ENCODE assay signal across 11 cellular contexts in the genomic region with DNA sequence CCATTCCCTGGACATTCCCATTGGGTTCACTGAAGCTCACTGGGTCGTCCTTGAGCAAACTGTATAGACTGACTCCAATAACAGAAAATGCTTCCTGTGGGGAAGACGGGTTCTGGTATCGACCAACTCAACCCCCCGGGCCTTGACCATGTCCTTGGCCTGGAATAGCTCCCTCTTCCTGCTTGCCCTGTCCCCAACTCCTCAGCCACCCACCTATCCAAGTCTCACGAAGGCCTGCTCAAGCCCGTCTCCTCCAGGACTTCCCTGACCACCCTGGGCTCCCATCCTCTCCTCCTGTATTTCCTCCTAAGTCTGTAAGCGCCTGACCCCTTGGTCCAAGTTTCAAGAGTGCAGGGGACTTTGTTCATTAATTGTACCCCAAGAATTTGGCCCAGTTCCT. TPM values are rescaled to one million over a fixed set of nuclear protein-coding genes. Genes with fewer than 3 reads are reported as not detected.
DNase-seq lines count a peak whose midpoint lies in the region; ATAC-seq and TF ChIP-seq lines count a peak whose summit lies in the region.
"Had no signal": no experiment of that assay in that cellular context is flagged by ENCODE, and none has a peak within 500 bp of the region (broad histone marks: within the 10 kb centered on the region; RNA-seq: fewer than 3 reads in every experiment).

No MANE protein-coding gene starts in this region.

- TF ChIP-seq CTCF in WTC11 (IDR thresholded peaks at IDR 0.05) (no peak), spleen (IDR thresholded peaks at IDR 0.05 in 8 of 11, conservative IDR thresholded peaks at IDR 0.05 in 3 of 11) (no peak), body of pancreas (IDR thresholded peaks at IDR 0.05) (no peak)

- peak overlapping the region in 1 of 2 donors; percentile 68 for H3K4me3 Mint-ChIP-seq in activated T-cell treated with anti-CD3 and anti-CD28 coated beads, Interleukin-2, amount 50 U/mL, for 72 hours
- H3K4me3 Mint-ChIP-seq in WTC11, result peak overlapping the region; percentile 60
- no peak overlapping the region for H3K4me3 Mint-ChIP-seq in activated CD8-positive, alpha-beta memory T cell treated with anti-CD3 and anti-CD28 coated beads, Interleukin-2, amount 10 ng/mL, durations not matched to agents 7 days and 5 days

- ATAC-seq in activated T-cell treated with anti-CD3 and anti-CD28 coated beads, Interleukin-2, amount 50 U/mL, for 72 hours (replicated peaks in 1 of 2), result no peak
- ATAC-seq in WTC11 (no peak), GM18505 (IDR thresholded peaks at IDR 0.05; ENCODE audit: unreplicated experiment) (no peak), body of pancreas (no peak)
- ATAC-seq in activated CD8-positive, alpha-beta memory T cell treated with anti-CD3 and anti-CD28 coated beads, Interleukin-2, amount 10 ng/mL, durations not matched to agents 7 days and 5 days, result no peak
- ATAC-seq: GM12878, Right ventricle myocardium inferior had no signal

- H3K4me1 ChIP-seq in iPS-18a (ENCODE audit: control insufficient read depth, low read depth, low read length), result peaks cover 11% of the 10 kb centered on the region
- H3K4me1 ChIP-seq in spleen, result peaks cover 6 to 38% (median 24%) of the 10 kb centered on the region in 6 donors
- peaks cover 24% of the 10 kb centered on the region for H3K4me1 ChIP-seq in body of pancreas

- POLR2A ChIA-PET in WTC11 (lab: Charles Lee), result interaction anchor here (0.6 to 2.5 kb wide), 4 partner anchors 9 to 15 kb away, joined by 3 to 17 read pairs (median 6); a partner anchor contains a TSS

- peak overlapping the region; percentile 64 for H3K4me3 ChIP-seq in iPS-18a (ENCODE audit: low read length)
- no peak overlapping the region for H3K4me3 ChIP-seq in spleen
- no peak overlapping the region for H3K4me3 ChIP-seq in body of pancreas
- H3K4me3 ChIP-seq: GM12878 had no signal

- intact Hi-C loops in spleen (cut with DNase I; ENCODE audit: low total_unique reads) (no loop called here), body of pancreas (cut with DNase I) (no loop called here)

- H3K27me3 ChIP-seq in iPS-18a (ENCODE audit: control insufficient read depth, insufficient read depth, low read length) (no peaks in the 10 kb centered on the region), spleen (replicated peaks in 1 of 7) (no peaks in the 10 kb centered on the region), body of pancreas (no peaks in the 10 kb centered on the region)

- peak overlapping the region; percentile 85 for H3K27ac Mint-ChIP-seq in activated T-cell treated with anti-CD3 and anti-CD28 coated beads, Interleukin-2, amount 50 U/mL, for 72 hours
- peak overlapping the region; percentile 98 for H3K27ac Mint-ChIP-seq in WTC11
- H3K27ac Mint-ChIP-seq in activated CD8-positive, alpha-beta memory T cell treated with anti-CD3 and anti-CD28 coated beads, Interleukin-2, amount 10 ng/mL, durations not matched to agents 7 days and 5 days, result no peak overlapping the region

- WGBS in spleen, 5 donors, result 78 to 94% (median 83%) methylated on average over 7 of the region's 7 CpGs
- 73 to 81% methylated on average over 7 of the region's 7 CpGs for WGBS in body of pancreas, 2 donors

- peaks cover 0 to 2% of the 10 kb centered on the region in 2 donors for H3K36me3 Mint-ChIP-seq in activated T-cell treated with anti-CD3 and anti-CD28 coated beads, Interleukin-2, amount 50 U/mL, for 72 hours (ENCODE audit: insufficient read depth in 2 of 2)
- peaks cover 7% of the 10 kb centered on the region for H3K36me3 Mint-ChIP-seq in WTC11
- H3K36me3 Mint-ChIP-seq in activated CD8-positive, alpha-beta memory T cell treated with anti-CD3 and anti-CD28 coated beads, Interleukin-2, amount 10 ng/mL, durations not matched to agents 7 days and 5 days, result no peaks in the 10 kb centered on the region

- H3K9ac ChIP-seq in iPS-18a (ENCODE audit: low read length), result peak overlapping the region; percentile 98

- peaks cover 42% of the 10 kb centered on the region for H3K4me1 Mint-ChIP-seq in activated T-cell treated with anti-CD3 and anti-CD28 coated beads, Interleukin-2, amount 50 U/mL, for 72 hours (ENCODE audit: low read depth)
- peaks cover 38% of the 10 kb centered on the region for H3K4me1 Mint-ChIP-seq in WTC11
- peaks cover 21% of the 10 kb centered on the region for H3K4me1 Mint-ChIP-seq in activated CD8-positive, alpha-beta memory T cell treated with anti-CD3 and anti-CD28 coated beads, Interleukin-2, amount 10 ng/mL, durations not matched to agents 7 days and 5 days

- DNase-seq in activated T-cell treated with anti-CD3 and anti-CD28 coated beads, Interleukin-2, amount 50 U/mL, for 72 hours, result no peak
- DNase-seq in activated T-cell treated with anti-CD3 and anti-CD28 coated beads for 4 hours, result no peak
- no peak for DNase-seq in WTC11 (ENCODE audit: low spot score)
- DNase-seq in spleen, result peak; percentile 73
- DNase-seq in activated CD8-positive, alpha-beta memory T cell treated with anti-CD3 and anti-CD28 coated beads, Interleukin-2, amount 10 ng/mL, durations not matched to agents 7 days and 5 days, result no peak
- no peak for DNase-seq in body of pancreas
- DNase-seq: NCI-H1092 had no signal

- no peaks in the 10 kb centered on the region for H3K9me3 Mint-ChIP-seq in activated T-cell treated with anti-CD3 and anti-CD28 coated beads, Interleukin-2, amount 50 U/mL, for 72 hours
- H3K9me3 Mint-ChIP-seq in WTC11, result no peaks in the 10 kb centered on the region
- H3K9me3 Mint-ChIP-seq in activated CD8-positive, alpha-beta memory T cell treated with anti-CD3 and anti-CD28 coated beads, Interleukin-2, amount 10 ng/mL, durations not matched to agents 7 days and 5 days (ENCODE audit: low read depth), result no peaks in the 10 kb centered on the region

- CTCF ChIA-PET in WTC11 (lab: Charles Lee), result interaction anchor here (1.2 to 1.5 kb wide), 3 partner anchors 16 to 70 kb away, joined by 3 to 10 read pairs (median 5); no protein-coding TSS in a partner anchor
- CTCF ChIA-PET in activated CD8-positive, alpha-beta memory T cell treated with anti-CD3 and anti-CD28 coated beads, Interleukin-2, amount 10 ng/mL, durations not matched to agents 7 days and 5 days (lab: Charles Lee), result no interaction called here

- H3K36me3 ChIP-seq in iPS-18a (ENCODE audit: control insufficient read depth, low read depth, low read length) (peaks cover under 1% of the 10 kb centered on the region), spleen (no peaks in the 10 kb centered on the region), body of pancreas (replicated peaks in 1 of 2; ENCODE audit: insufficient read depth in 1 of 2, low read depth in 2 of 2) (no peaks in the 10 kb centered on the region)

- TF ChIP-seq POLR2A in spleen (IDR thresholded peaks at IDR 0.05), result no peak
- TF ChIP-seq POLR2A in GM18505 (IDR thresholded peaks at IDR 0.05; ENCODE audit: borderline replicate concordance, extremely low read depth, insufficient read depth, insufficient read length), result no peak
- TF ChIP-seq POLR2A in body of pancreas (IDR thresholded peaks at IDR 0.05), result no peak

- H3K9me3 ChIP-seq in iPS-18a (ENCODE audit: control insufficient read depth, low read depth, low read length), result no peaks in the 10 kb centered on the region
- no peaks in the 10 kb centered on the region for H3K9me3 ChIP-seq in spleen
- no peaks in the 10 kb centered on the region for H3K9me3 ChIP-seq in body of pancreas

- H3K27ac ChIP-seq in iPS-18a (ENCODE audit: low read length) (peak overlapping the region; percentile 98), spleen (peak overlapping the region in 5 of 8 donors; percentile 13 to 97 (median 96)), body of pancreas (peak overlapping the region in 1 of 4 donors; percentile 94)

- H3K27me3 Mint-ChIP-seq in activated T-cell treated with anti-CD3 and anti-CD28 coated beads, Interleukin-2, amount 50 U/mL, for 72 hours (ENCODE audit: low read depth), result no peaks in the 10 kb centered on the region
- no peaks in the 10 kb centered on the region for H3K27me3 Mint-ChIP-seq in WTC11 (ENCODE audit: low read depth)
- no peaks in the 10 kb centered on the region for H3K27me3 Mint-ChIP-seq in activated CD8-positive, alpha-beta memory T cell treated with anti-CD3 and anti-CD28 coated beads, Interleukin-2, amount 10 ng/mL, durations not matched to agents 7 days and 5 days

TF ChIP-seq in WTC11, 78 proteins besides CTCF, POLR2A, EP300 and RAD21 (continues in another document):
- TF ChIP-seq, protein P1, sequence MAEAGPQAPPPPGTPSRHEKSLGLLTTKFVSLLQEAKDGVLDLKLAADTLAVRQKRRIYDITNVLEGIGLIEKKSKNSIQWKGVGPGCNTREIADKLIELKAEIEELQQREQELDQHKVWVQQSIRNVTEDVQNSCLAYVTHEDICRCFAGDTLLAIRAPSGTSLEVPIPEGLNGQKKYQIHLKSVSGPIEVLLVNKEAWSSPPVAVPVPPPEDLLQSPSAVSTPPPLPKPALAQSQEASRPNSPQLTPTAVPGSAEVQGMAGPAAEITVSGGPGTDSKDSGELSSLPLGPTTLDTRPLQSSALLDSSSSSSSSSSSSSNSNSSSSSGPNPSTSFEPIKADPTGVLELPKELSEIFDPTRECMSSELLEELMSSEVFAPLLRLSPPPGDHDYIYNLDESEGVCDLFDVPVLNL (CRISPR knock-in tag; IDR thresholded peaks at IDR 0.05; ENCODE audit: borderline replicate concordance, low read depth), result no peak
- TF ChIP-seq TEAD1 (CRISPR knock-in tag; IDR thresholded peaks at IDR 0.05), result no peak
- TF ChIP-seq EMX1 (CRISPR knock-in tag; IDR thresholded peaks at IDR 0.05), result 0 out of 2 replicates have a peak, but pooled peaks have one; percentile 32
- TF ChIP-seq, protein P2, sequence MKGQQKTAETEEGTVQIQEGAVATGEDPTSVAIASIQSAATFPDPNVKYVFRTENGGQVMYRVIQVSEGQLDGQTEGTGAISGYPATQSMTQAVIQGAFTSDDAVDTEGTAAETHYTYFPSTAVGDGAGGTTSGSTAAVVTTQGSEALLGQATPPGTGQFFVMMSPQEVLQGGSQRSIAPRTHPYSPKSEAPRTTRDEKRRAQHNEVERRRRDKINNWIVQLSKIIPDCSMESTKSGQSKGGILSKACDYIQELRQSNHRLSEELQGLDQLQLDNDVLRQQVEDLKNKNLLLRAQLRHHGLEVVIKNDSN (CRISPR knock-in tag; IDR thresholded peaks at IDR 0.05), result no peak
- TF ChIP-seq ZNF263 (CRISPR knock-in tag; IDR thresholded peaks at IDR 0.05; ENCODE audit: low read depth), result no peak

RNA-seq across cellular contexts. Expression of a gene that starts 2.8 kb away (rescaled TPM):
- 100 to 1,000 TPM; 454 to 573 TPM for total RNA-seq in activated T-cell treated with anti-CD3 and anti-CD28 coated beads, Interleukin-2, amount 50 U/mL, for 72 hours
- 2,446 to 2,677 TPM (median 2,610 TPM) in 3 replicates for total RNA-seq in WTC11 (2021)
- 100 to 1,000 TPM in 2 of 7 donors, 10 to 100 TPM in 5; 49.9 to 112 (median 73.5) TPM for total RNA-seq in spleen
- polyA plus RNA-seq in spleen, result 100 to 1,000 TPM in 2 of 3 donors, 10 to 100 TPM in 1; 63.7 to 129 (median 109) TPM
- 100 to 1,000 TPM; 214 to 312 TPM for total RNA-seq in activated CD8-positive, alpha-beta memory T cell treated with anti-CD3 and anti-CD28 coated beads, Interleukin-2, amount 10 ng/mL, durations not matched to agents 7 days and 5 days
- total RNA-seq in body of pancreas, result 10 to 100 TPM; 22.6 to 27.7 TPM

RNA-seq across cellular contexts. Expression of a gene that starts 14.9 kb away (rescaled TPM):
- total RNA-seq in activated T-cell treated with anti-CD3 and anti-CD28 coated beads, Interleukin-2, amount 50 U/mL, for 72 hours, result 10 to 100 TPM; 22.8 to 26.7 TPM
- total RNA-seq in WTC11 (2021), result 11.7 to 15.1 TPM (median 14.1 TPM) in 3 replicates
- 10 to 100 TPM; 24.7 to 40.7 (median 33.9) TPM for total RNA-seq in spleen
- 10 to 100 TPM; 69.0 to 73.7 (median 71.5) TPM for polyA plus RNA-seq in spleen
- 10 to 100 TPM; 34.0 to 41.4 TPM for total RNA-seq in activated CD8-positive, alpha-beta memory T cell treated with anti-CD3 and anti-CD28 coated beads, Interleukin-2, amount 10 ng/mL, durations not matched to agents 7 days and 5 days
- 10 to 100 TPM in 1 of 2 donors, 1 to 10 TPM in 1; 8.6 to 21.5 TPM for total RNA-seq in body of pancreas
